9 cellular contexts compared by ENCODE assay signal in genomic region chr15:73924258-73924921, GRCh38. TPM values are rescaled to one million over a fixed set of nuclear protein-coding genes. Genes with fewer than 3 reads are reported as not detected.
A peak's percentile ranks its signal among the peaks of the same experiment; 100 is the strongest.
DNase-seq lines count a peak whose midpoint lies in the region; ATAC-seq and TF ChIP-seq lines count a peak whose summit lies in the region.
"Had no signal": no experiment of that assay in that cellular context is flagged by ENCODE, and none has a peak within 500 bp of the region (broad histone marks: within the 10 kb centered on the region; RNA-seq: fewer than 3 reads in every experiment).

No MANE protein-coding gene starts in this region.

- peaks cover 16% of the 10 kb centered on the region for H3K27me3 ChIP-seq in BE2C

- H3K9me3 ChIP-seq in BE2C = no peaks in the 10 kb centered on the region

- in situ Hi-C loops in KBM-7 (cut with MboI; ENCODE audit: low pct_unique_long_range_greater_than_20kb, low sequenced_read_pairs) = no loop called here

- DNase-seq in BE2C = peak; percentile 48
- peak; percentile 50 for DNase-seq in KBM-7
- DNase-seq in activated T-cell treated with anti-CD3 and anti-CD28 coated beads, Interleukin-2, amount 50 U/mL, for 24 hours = peak; percentile 61
- peak; percentile 83 to 93 for DNase-seq in foreskin fibroblast
- DNase-seq in sciatic nerve (ENCODE audit: low spot score) = no peak
- no peak for DNase-seq in NCI-H2081 (lab: John Stamatoyannopoulos, UW)
- DNase-seq in NCI-H748 (lab: John Stamatoyannopoulos, UW; ENCODE audit: unreplicated experiment) = no peak

- peaks cover 6% of the 10 kb centered on the region for H3K36me3 Mint-ChIP-seq in activated T-cell treated with anti-CD3 and anti-CD28 coated beads, Interleukin-2, amount 50 U/mL, for 24 hours (ENCODE audit: low read depth)

- H3K4me3 ChIP-seq in BE2C (ENCODE audit: low read depth, low read length) (no peak overlapping the region), foreskin fibroblast (ENCODE audit: low read depth in 1 of 2, low read length in 2 of 2) (peak overlapping the region in 1 of 2 donors; percentile 32)

- peak overlapping the region; percentile 93 for H3K27ac Mint-ChIP-seq in activated T-cell treated with anti-CD3 and anti-CD28 coated beads, Interleukin-2, amount 50 U/mL, for 24 hours

- H3K4me1 ChIP-seq in BE2C = peaks cover 45% of the 10 kb centered on the region

- TF ChIP-seq CTCF in BE2C (IDR thresholded peaks at IDR 0.05; ENCODE audit: low read depth, low read length) = no peak
- no peak for TF ChIP-seq CTCF in foreskin fibroblast (IDR thresholded peaks at IDR 0.05; ENCODE audit: low read depth, low read length)

- H3K4me3 Mint-ChIP-seq in activated T-cell treated with anti-CD3 and anti-CD28 coated beads, Interleukin-2, amount 50 U/mL, for 24 hours = peak overlapping the region; percentile 42

- peaks cover 64% of the 10 kb centered on the region for H3K4me1 Mint-ChIP-seq in activated T-cell treated with anti-CD3 and anti-CD28 coated beads, Interleukin-2, amount 50 U/mL, for 24 hours (ENCODE audit: low read depth)

- H3K9me3 Mint-ChIP-seq in activated T-cell treated with anti-CD3 and anti-CD28 coated beads, Interleukin-2, amount 50 U/mL, for 24 hours = no peaks in the 10 kb centered on the region

- ATAC-seq in sciatic nerve (peak; percentile 49), GM18511 (IDR thresholded peaks at IDR 0.05; ENCODE audit: unreplicated experiment) (no peak)

- intact Hi-C loops in sciatic nerve (cut with DNase I) = no loop called here

- no peaks in the 10 kb centered on the region for H3K27me3 Mint-ChIP-seq in activated T-cell treated with anti-CD3 and anti-CD28 coated beads, Interleukin-2, amount 50 U/mL, for 24 hours

- no peaks in the 10 kb centered on the region for H3K36me3 ChIP-seq in BE2C

RNA-seq across cellular contexts. Expression of gene LOXL1, which starts 1.9 kb away (rescaled TPM):
- 42.5 TPM for polyA plus RNA-seq in BE2C (2012; ENCODE audit: insufficient read depth, insufficient read length, low read depth)
- 16.6 TPM for total RNA-seq in sciatic nerve

RNA-seq across cellular contexts. Expression of gene TBC1D21, which starts 51.0 kb away (rescaled TPM):
- polyA plus RNA-seq in BE2C (2012; ENCODE audit: insufficient read depth, insufficient read length, low read depth) = not detected
- not detected for total RNA-seq in sciatic nerve
- total RNA-seq: epithelial cell of proximal tubule had no signal

Comparison
In these comparisons a context has a peak if more than half of its experiments do, and no peak if none do; other contexts are left out.
1. DNase-seq: peak in BE2C (single experiment), KBM-7 (single experiment), activated T-cell treated with anti-CD3 and anti-CD28 coated beads, Interleukin-2, amount 50 U/mL, for 24 hours (single experiment) and foreskin fibroblast (2 of 2); none in sciatic nerve (single experiment), NCI-H2081 (0 of 2) and NCI-H748 (single experiment).